ENCODE assay signal across 29 cellular contexts in genomic region chr11:4154503-4154902, GRCh38.
"Had no signal": no experiment of that assay in that cellular context is flagged by ENCODE, and none has a peak within 500 bp of the region (broad histone marks: within the 10 kb centered on the region; RNA-seq: fewer than 3 reads in every experiment).

No MANE protein-coding gene starts in this region.

- H3K27ac ChIP-seq: adrenal gland, ascending aorta, brain microvascular endothelial cell, epithelial cell of prostate, esophagus squamous epithelium, gastroesophageal sphincter had no signal

- H3K27me3 ChIP-seq: adrenal gland, ascending aorta, brain microvascular endothelial cell, esophagus squamous epithelium, gastroesophageal sphincter had no signal

- H3K27me3 Mint-ChIP-seq: activated CD8-positive, alpha-beta T cell treated with anti-CD3 and anti-CD28 coated beads for 36 hours; activated naive CD4-positive, alpha-beta T cell treated with anti-CD3 and anti-CD28 coated beads, Interleukin-2, amount 50 U/mL, for 24 hours; activated naive CD8-positive, alpha-beta T cell treated with anti-CD3 and anti-CD28 coated beads for 36 hours; T-helper 17 cell had no signal

- H3K9me3 Mint-ChIP-seq: activated CD8-positive, alpha-beta T cell treated with anti-CD3 and anti-CD28 coated beads for 36 hours; activated naive CD4-positive, alpha-beta T cell treated with anti-CD3 and anti-CD28 coated beads for 36 hours; activated naive CD4-positive, alpha-beta T cell treated with anti-CD3 and anti-CD28 coated beads, Interleukin-2, amount 50 U/mL, for 24 hours; activated naive CD8-positive, alpha-beta T cell treated with anti-CD3 and anti-CD28 coated beads, Interleukin-2, amount 50 U/mL, for 24 hours; T-helper 2 cell treated with Interferon-gamma antibody and Interleukin-4, amounts not matched to agents 5 μg/mL and 100 μg/mL, for 36 hours had no signal

- H3K27ac Mint-ChIP-seq: activated CD8-positive, alpha-beta T cell treated with anti-CD3 and anti-CD28 coated beads for 36 hours; activated naive CD4-positive, alpha-beta T cell treated with anti-CD3 and anti-CD28 coated beads, Interleukin-2, amount 50 U/mL, for 24 hours; activated naive CD8-positive, alpha-beta T cell treated with anti-CD3 and anti-CD28 coated beads for 36 hours; activated naive CD8-positive, alpha-beta T cell treated with anti-CD3 and anti-CD28 coated beads, Interleukin-2, amount 50 U/mL, for 24 hours; activated T-helper 1 cell treated with anti-CD3 and anti-CD28 coated beads, Interleukin-12 subunit alpha, Interleukin-12 subunit beta, Interleukin-2, Interleukin-4 antibody, amounts not matched to agents 30 ng/mL and 10 ng/mL and 1 ng/mL, durations not matched to agents 14 hours and 24 hours and 36 hours; activated T-helper 2 cell treated with anti-CD3 and anti-CD28 coated beads, Interferon-gamma antibody, Interleukin-2, Interleukin-4, amounts not matched to agents 10 μg/mL and 5 μg/mL and 100 μg/mL, durations not matched to agents 14 hours and 24 hours and 36 hours; T-helper 17 cell; T-helper 2 cell treated with Interferon-gamma antibody and Interleukin-4, amounts not matched to agents 5 μg/mL and 100 μg/mL, for 36 hours had no signal

- H3K4me3 Mint-ChIP-seq: activated CD8-positive, alpha-beta T cell treated with anti-CD3 and anti-CD28 coated beads for 36 hours; activated naive CD4-positive, alpha-beta T cell treated with anti-CD3 and anti-CD28 coated beads for 36 hours; activated naive CD4-positive, alpha-beta T cell treated with anti-CD3 and anti-CD28 coated beads, Interleukin-2, amount 50 U/mL, for 24 hours; activated naive CD8-positive, alpha-beta T cell treated with anti-CD3 and anti-CD28 coated beads for 36 hours; activated naive CD8-positive, alpha-beta T cell treated with anti-CD3 and anti-CD28 coated beads, Interleukin-2, amount 50 U/mL, for 24 hours; activated T-helper 1 cell treated with anti-CD3 and anti-CD28 coated beads, Interleukin-12 subunit alpha, Interleukin-12 subunit beta, Interleukin-2, Interleukin-4 antibody, amounts not matched to agents 30 ng/mL and 10 ng/mL and 1 ng/mL, durations not matched to agents 14 hours and 24 hours and 36 hours; T-helper 17 cell; T-helper 2 cell treated with Interferon-gamma antibody and Interleukin-4, amounts not matched to agents 5 μg/mL and 100 μg/mL, for 36 hours had no signal

- H3K4me1 ChIP-seq: adrenal gland, ascending aorta, esophagus squamous epithelium, gastroesophageal sphincter had no signal

- H3K4me1 Mint-ChIP-seq: activated naive CD4-positive, alpha-beta T cell treated with anti-CD3 and anti-CD28 coated beads, Interleukin-2, amount 50 U/mL, for 24 hours; activated naive CD8-positive, alpha-beta T cell treated with anti-CD3 and anti-CD28 coated beads for 36 hours; activated naive CD8-positive, alpha-beta T cell treated with anti-CD3 and anti-CD28 coated beads, Interleukin-2, amount 50 U/mL, for 24 hours had no signal

- H3K9me3 ChIP-seq: adrenal gland, ascending aorta, esophagus squamous epithelium, gastroesophageal sphincter had no signal

- DNase-seq: activated CD4-positive, alpha-beta T cell treated with anti-CD3 and anti-CD28 coated beads for 1 hour; activated CD4-positive, alpha-beta T cell treated with anti-CD3 and anti-CD28 coated beads for 4 hours; activated CD4-positive, alpha-beta T cell treated with anti-CD3 and anti-CD28 coated beads, Interleukin-2, amount 50 U/mL, for 1 hour; activated CD4-positive, alpha-beta T cell treated with anti-CD3 and anti-CD28 coated beads, Interleukin-2, amount 50 U/mL, for 48 hours; activated CD8-positive, alpha-beta memory T cell treated with anti-CD3 and anti-CD28 coated beads for 24 hours; activated CD8-positive, alpha-beta T cell treated with anti-CD3 and anti-CD28 coated beads for 36 hours; activated effector memory CD4-positive, alpha-beta T cell treated with anti-CD3 and anti-CD28 coated beads, Interleukin-2, amount 50 U/mL, for 16 hours; activated naive CD4-positive, alpha-beta T cell treated with anti-CD3 and anti-CD28 coated beads for 36 hours; activated naive CD8-positive, alpha-beta T cell treated with anti-CD3 and anti-CD28 coated beads for 36 hours; activated naive CD8-positive, alpha-beta T cell treated with anti-CD3 and anti-CD28 coated beads, Interleukin-2, amount 50 U/mL, for 24 hours; activated T-cell treated with anti-CD3 and anti-CD28 coated beads, Interleukin-2, amount 50 U/mL, for 48 hours; adrenal gland; amygdala; brain microvascular endothelial cell; cortex of kidney; dermis blood vessel endothelial cell; effector CD8-positive, alpha-beta T cell; esophagus squamous epithelium; foreskin melanocyte; T-helper 1 cell; T-helper 17 cell; T1000 had no signal

- H3K4me3 ChIP-seq: adrenal gland, ascending aorta, esophagus squamous epithelium, gastroesophageal sphincter had no signal

- ATAC-seq: activated CD8-positive, alpha-beta T cell treated with anti-CD3 and anti-CD28 coated beads for 36 hours; activated naive CD8-positive, alpha-beta T cell treated with anti-CD3 and anti-CD28 coated beads, Interleukin-2, amount 50 U/mL, for 24 hours; gastroesophageal sphincter; T-helper 17 cell had no signal

- H3K36me3 ChIP-seq: adrenal gland, ascending aorta, brain microvascular endothelial cell, esophagus squamous epithelium, gastroesophageal sphincter had no signal
